Comparison of ENCODE assay signal across 27 cellular contexts in the genomic region with DNA sequence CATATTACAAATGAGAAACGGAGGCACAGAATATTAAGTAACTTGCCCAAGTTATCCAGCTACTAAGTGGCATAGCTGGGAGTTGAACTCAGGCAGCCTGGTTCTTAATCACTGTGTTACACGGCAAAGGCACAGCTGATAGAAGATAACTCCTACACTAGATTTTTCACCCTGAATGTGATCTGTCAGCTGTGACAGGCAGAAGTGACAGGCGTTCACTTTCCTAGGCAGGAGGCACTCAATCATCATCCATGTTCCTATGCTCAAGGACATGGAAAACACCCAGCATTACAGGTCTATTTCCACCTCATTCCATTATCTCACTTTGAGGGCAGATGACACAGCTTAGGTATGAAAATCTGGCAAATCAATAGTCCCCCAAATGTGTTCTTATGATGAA. TPM values are rescaled to one million over a fixed set of nuclear protein-coding genes. Genes with fewer than 3 reads are reported as not detected.
DNase-seq lines count a peak whose midpoint lies in the region; ATAC-seq and TF ChIP-seq lines count a peak whose summit lies in the region.
"Had no signal": no experiment of that assay in that cellular context is flagged by ENCODE, and none has a peak within 500 bp of the region (broad histone marks: within the 10 kb centered on the region; RNA-seq: fewer than 3 reads in every experiment).

No MANE protein-coding gene starts in this region.

- H3K27me3 Mint-ChIP-seq in T-cell (no peaks in the 10 kb centered on the region), osteocyte (ENCODE audit: unreplicated experiment) (no peaks in the 10 kb centered on the region)
- no peaks in the 10 kb centered on the region for H3K27me3 Mint-ChIP-seq in central memory CD8-positive, alpha-beta T cell
- H3K27me3 Mint-ChIP-seq: stimulated activated memory B cell treated with anti-CD40 and anti-IgM and Interleukin-4, amounts not matched to agents 10 μg/mL and 1 μg/mL and 100 μg/mL, for 72 hours had no signal

- H3K9me3 Mint-ChIP-seq in T-cell = no peaks in the 10 kb centered on the region
- no peaks in the 10 kb centered on the region for H3K9me3 Mint-ChIP-seq in central memory CD8-positive, alpha-beta T cell
- H3K9me3 Mint-ChIP-seq in osteocyte (ENCODE audit: unreplicated experiment) = no peaks in the 10 kb centered on the region
- H3K9me3 Mint-ChIP-seq: GM23338; stimulated activated memory B cell treated with anti-CD40 and anti-IgM and Interleukin-4, amounts not matched to agents 10 μg/mL and 1 μg/mL and 100 μg/mL, for 72 hours had no signal

- no peak for ATAC-seq in T-cell (replicated peaks in 1 of 4)
- ATAC-seq in central memory CD8-positive, alpha-beta T cell (replicated peaks; ENCODE audit: extremely low read depth, poor library complexity, severe bottlenecking) = no peak
- ATAC-seq: gastrocnemius medialis; GM23338; left cardiac atrium; sciatic nerve; stimulated activated memory B cell treated with anti-CD40 and anti-IgM and Interleukin-4, amounts not matched to agents 10 μg/mL and 1 μg/mL and 100 μg/mL, for 72 hours had no signal

- H3K4me3 Mint-ChIP-seq in T-cell (no peak overlapping the region), osteocyte (ENCODE audit: unreplicated experiment) (no peak overlapping the region)
- no peak overlapping the region for H3K4me3 Mint-ChIP-seq in central memory CD8-positive, alpha-beta T cell
- H3K4me3 Mint-ChIP-seq: GM23338; stimulated activated memory B cell treated with anti-CD40 and anti-IgM and Interleukin-4, amounts not matched to agents 10 μg/mL and 1 μg/mL and 100 μg/mL, for 72 hours had no signal

- peaks cover 50% of the 10 kb centered on the region for H3K36me3 ChIP-seq in BLaER1
- H3K36me3 ChIP-seq in BLaER1 treated with 17β-estradiol and CSF1 and Interleukin-3, amounts not matched to agents 10 nM and 100 nM = peaks cover 31 to 66% (median 50%) of the 10 kb centered on the region in 11 experiments
- H3K36me3 ChIP-seq: prostate gland had no signal

- CTCF ChIA-PET in T-cell (lab: Charles Lee) = interaction anchor here (0.6 to 1.0 kb wide), 3 partner anchors 28 to 677 kb away, joined by 3 to 6 read pairs (median 3); no protein-coding TSS in a partner anchor

- no peak overlapping the region for H3K4me3 ChIP-seq in BLaER1
- H3K4me3 ChIP-seq in BLaER1 treated with 17β-estradiol and CSF1 and Interleukin-3, amounts not matched to agents 10 nM and 100 nM = no peak overlapping the region
- H3K4me3 ChIP-seq: dorsolateral prefrontal cortex, gastrocnemius medialis, GM23338, hepatocyte, Peyer's patch, prostate gland had no signal

- H3K4me1 ChIP-seq in BLaER1 = peaks cover 37% of the 10 kb centered on the region
- H3K4me1 ChIP-seq in BLaER1 treated with 17β-estradiol and CSF1 and Interleukin-3, amounts not matched to agents 10 nM and 100 nM = peaks cover 37 to 82% (median 67%) of the 10 kb centered on the region in 10 experiments

- DNase-seq in T-cell (no peak), osteocyte (ENCODE audit: extremely low spot score, unreplicated experiment) (no peak), A172 (ENCODE audit: low spot score) (no peak), dedifferentiated amniotic fluid mesenchymal stem cell (ENCODE audit: extremely low spot score) (no peak)
- no peak for DNase-seq in central memory CD8-positive, alpha-beta T cell (ENCODE audit: low spot score in 2 of 2)
- DNase-seq: activated CD4-positive, CD25-positive, alpha-beta regulatory T cell treated with anti-CD3 and anti-CD28 coated beads, Interleukin-2, amount 50 U/mL, for 72 hours; dorsolateral prefrontal cortex; gastrocnemius medialis; Kasumi-1; left cardiac atrium; mammary epithelial cell; NCI-H1694 treated with DMSO at 0.1 percent for 48 hours; NCI-H2171; NCI-H526 treated with DMSO at 0.1 percent for 48 hours; Peyer's patch; SIG-M5; stimulated activated CD4-positive, alpha-beta T cell treated with anti-CD3 and anti-CD28 coated beads, Interleukin-4, amount 100 ng/mL, for 24 hours; SW 1271 had no signal

- no peak overlapping the region for H3K9ac ChIP-seq in BLaER1
- no peak overlapping the region for H3K9ac ChIP-seq in BLaER1 treated with 17β-estradiol and CSF1 and Interleukin-3, amounts not matched to agents 10 nM and 100 nM

- H3K27me3 ChIP-seq in BLaER1 = no peaks in the 10 kb centered on the region
- no peaks in the 10 kb centered on the region for H3K27me3 ChIP-seq in BLaER1 treated with 17β-estradiol and CSF1 and Interleukin-3, amounts not matched to agents 10 nM and 100 nM
- H3K27me3 ChIP-seq: dorsolateral prefrontal cortex, gastrocnemius medialis, hepatocyte, Peyer's patch had no signal

- H3K27ac ChIP-seq in BLaER1 = 0 out of 2 replicates have a peak overlapping the region, but pooled peaks have one; percentile 27
- H3K27ac ChIP-seq in BLaER1 treated with 17β-estradiol and CSF1 and Interleukin-3, amounts not matched to agents 10 nM and 100 nM = peak overlapping the region in 6 of 11 experiments; percentile 1 to 37 (median 18); a peak in 5 of 22 replicates
- H3K27ac ChIP-seq: dorsolateral prefrontal cortex, gastrocnemius medialis, hepatocyte, prostate gland had no signal

- peaks cover 89 to 95% (median 90%) of the 10 kb centered on the region in 3 donors for H3K4me1 Mint-ChIP-seq in T-cell
- peaks cover 82% of the 10 kb centered on the region for H3K4me1 Mint-ChIP-seq in central memory CD8-positive, alpha-beta T cell
- H3K4me1 Mint-ChIP-seq in osteocyte (ENCODE audit: unreplicated experiment) = peaks cover 25% of the 10 kb centered on the region

- no peak overlapping the region for H3K4me2 ChIP-seq in BLaER1
- H3K4me2 ChIP-seq in BLaER1 treated with 17β-estradiol and CSF1 and Interleukin-3, amounts not matched to agents 10 nM and 100 nM = 0 out of 22 replicates have a peak overlapping the region, but pooled peaks of 1 of the 11 experiments have one; percentile 12
- H3K4me2 ChIP-seq: GM23338, hepatocyte had no signal

- no peak for TF ChIP-seq CTCF in osteocyte (IDR thresholded peaks at IDR 0.05)

- H3K27ac Mint-ChIP-seq in T-cell (peak overlapping the region; percentile 89 to 90), osteocyte (ENCODE audit: unreplicated experiment) (no peak overlapping the region)
- H3K27ac Mint-ChIP-seq in central memory CD8-positive, alpha-beta T cell (ENCODE audit: low read depth) = peak overlapping the region; percentile 99
- H3K27ac Mint-ChIP-seq: GM23338; stimulated activated memory B cell treated with anti-CD40 and anti-IgM and Interleukin-4, amounts not matched to agents 10 μg/mL and 1 μg/mL and 100 μg/mL, for 72 hours had no signal

- H3K9me3 ChIP-seq in BLaER1 = no peaks in the 10 kb centered on the region
- H3K9me3 ChIP-seq in BLaER1 treated with 17β-estradiol and CSF1 and Interleukin-3, amounts not matched to agents 10 nM and 100 nM (replicated peaks in 1 of 11) = no peaks in the 10 kb centered on the region
- H3K9me3 ChIP-seq: gastrocnemius medialis, Peyer's patch, prostate gland had no signal

- POLR2A ChIA-PET in T-cell (lab: Charles Lee) = interaction anchor here (0.7 to 1.4 kb wide), 2 partner anchors 8 to 265 kb away, joined by 3 read pairs; no protein-coding TSS in a partner anchor

- H3K36me3 Mint-ChIP-seq in T-cell (peaks cover 39% of the 10 kb centered on the region), osteocyte (ENCODE audit: unreplicated experiment) (peaks cover 34% of the 10 kb centered on the region)
- H3K36me3 Mint-ChIP-seq in central memory CD8-positive, alpha-beta T cell (ENCODE audit: insufficient read depth) = peaks cover 34% of the 10 kb centered on the region

- H4K20me1 ChIP-seq in BLaER1 = no peaks in the 10 kb centered on the region
- H4K20me1 ChIP-seq in BLaER1 treated with 17β-estradiol and CSF1 and Interleukin-3, amounts not matched to agents 10 nM and 100 nM = peaks cover 0 to 56% (median 0%) of the 10 kb centered on the region in 11 experiments; a peak in 5 of 22 replicates

RNA-seq across cellular contexts. Expression of a gene that starts 35.6 kb away (rescaled TPM):
- total RNA-seq in T-cell (100 to 1,000 TPM in 3 of 5 donors, 10 to 100 TPM in 2; 86.1 to 106 (median 101) TPM), osteocyte (65.5 and 69.3 TPM in 2 replicates)
- 14.5 and 14.9 TPM in 2 replicates for total RNA-seq in A172 (2014; rRNA removed; shearing (Covaris generic))

RNA-seq across cellular contexts. Expression of a gene that starts 50.4 kb away (rescaled TPM):
- not detected for total RNA-seq in T-cell
- not detected in 2 replicates for total RNA-seq in osteocyte
- total RNA-seq in A172 (2014; rRNA removed; shearing (Covaris generic)) = not detected in 2 replicates
- total RNA-seq: activated CD8-positive, alpha-beta memory T cell treated with anti-CD3 and anti-CD28 coated beads for 36 hours; dorsolateral prefrontal cortex; gastrocnemius medialis; GM23338; hepatocyte; left cardiac atrium; mammary epithelial cell; sciatic nerve; temporal lobe had no signal
